17 cellular contexts compared by ENCODE assay signal in genomic region chr6:118899948-118900347, GRCh38. TPM values are rescaled to one million over a fixed set of nuclear protein-coding genes. Genes with fewer than 3 reads are reported as not detected.
DNase-seq lines count a peak whose midpoint lies in the region; ATAC-seq and TF ChIP-seq lines count a peak whose summit lies in the region.
"Had no signal": no experiment of that assay in that cellular context is flagged by ENCODE, and none has a peak within 500 bp of the region (broad histone marks: within the 10 kb centered on the region; RNA-seq: fewer than 3 reads in every experiment).

No MANE protein-coding gene starts in this region.

- no peaks in the 10 kb centered on the region for H3K27me3 ChIP-seq in DND-41 (ENCODE audit: insufficient read depth, low read length, poor library complexity)
- H3K27me3 ChIP-seq: dorsolateral prefrontal cortex had no signal

- H3K27me3 Mint-ChIP-seq in activated CD4-positive, alpha-beta memory T cell treated with anti-CD3 and anti-CD28 coated beads for 36 hours: no peaks in the 10 kb centered on the region
- no peaks in the 10 kb centered on the region for H3K27me3 Mint-ChIP-seq in activated CD4-positive, alpha-beta memory T cell treated with anti-CD3 and anti-CD28 coated beads, Interleukin-2, amount 10 ng/mL, durations not matched to agents 7 days and 5 days
- H3K27me3 Mint-ChIP-seq in activated T-helper 2 cell treated with anti-CD3 and anti-CD28 coated beads, Interferon-gamma antibody, Interleukin-2, Interleukin-4, amounts not matched to agents 10 μg/mL and 5 μg/mL and 100 μg/mL, durations not matched to agents 14 hours and 24 hours and 36 hours (ENCODE audit: low read depth): no peaks in the 10 kb centered on the region
- H3K27me3 Mint-ChIP-seq in mesothelial cell of epicardium (ENCODE audit: low read depth): no peaks in the 10 kb centered on the region

- intact Hi-C loops in activated CD4-positive, alpha-beta memory T cell treated with anti-CD3 and anti-CD28 coated beads for 36 hours (cut with micrococcal nuclease): loop anchor here (10.0 kb wide), 2 partner anchors 415 to 1415 kb away; partner anchors contain the start of gene DCBLD1
- intact Hi-C loops in activated T-helper 2 cell treated with anti-CD3 and anti-CD28 coated beads, Interferon-gamma antibody, Interleukin-2, Interleukin-4, amounts not matched to agents 10 μg/mL and 5 μg/mL and 100 μg/mL, durations not matched to agents 14 hours and 24 hours and 36 hours (cut with micrococcal nuclease): loop anchor here (10.0 kb wide), 2 partner anchors 415 to 615 kb away; no protein-coding TSS in a partner anchor
- intact Hi-C loops in cardiac septum (cut with DNase I): no loop called here

- CTCF ChIA-PET in activated CD4-positive, alpha-beta memory T cell treated with anti-CD3 and anti-CD28 coated beads for 36 hours (lab: Charles Lee): interaction anchor here (0.8 to 1.0 kb wide), 2 partner anchors 11 kb away, joined by 3 read pairs; no protein-coding TSS in a partner anchor
- CTCF ChIA-PET in activated CD4-positive, alpha-beta memory T cell treated with anti-CD3 and anti-CD28 coated beads, Interleukin-2, amount 10 ng/mL, durations not matched to agents 7 days and 5 days (lab: Charles Lee): interaction anchor here (0.5 kb wide), 1 partner anchor 28 kb away, joined by 3 read pairs; no protein-coding TSS in a partner anchor

- H3K4me3 Mint-ChIP-seq in activated CD4-positive, alpha-beta memory T cell treated with anti-CD3 and anti-CD28 coated beads for 36 hours: no peak overlapping the region
- no peak overlapping the region for H3K4me3 Mint-ChIP-seq in activated CD4-positive, alpha-beta memory T cell treated with anti-CD3 and anti-CD28 coated beads, Interleukin-2, amount 10 ng/mL, durations not matched to agents 7 days and 5 days
- H3K4me3 Mint-ChIP-seq in activated T-helper 2 cell treated with anti-CD3 and anti-CD28 coated beads, Interferon-gamma antibody, Interleukin-2, Interleukin-4, amounts not matched to agents 10 μg/mL and 5 μg/mL and 100 μg/mL, durations not matched to agents 14 hours and 24 hours and 36 hours (ENCODE audit: low read depth): no peak overlapping the region
- H3K4me3 Mint-ChIP-seq in mesothelial cell of epicardium: no peak overlapping the region

- H2AFZ ChIP-seq in DND-41 (ENCODE audit: low read depth, low read length): no peak overlapping the region

- no peak overlapping the region for H3K27ac ChIP-seq in DND-41 (ENCODE audit: low read length)
- no peak overlapping the region for H3K27ac ChIP-seq in substantia nigra (ENCODE audit: low read depth, low read length, poor library complexity, severe bottlenecking)
- H3K27ac ChIP-seq: SK-N-MC had no signal

- H3K27ac Mint-ChIP-seq in activated CD4-positive, alpha-beta memory T cell treated with anti-CD3 and anti-CD28 coated beads for 36 hours: peak overlapping the region; percentile 42
- no peak overlapping the region for H3K27ac Mint-ChIP-seq in activated CD4-positive, alpha-beta memory T cell treated with anti-CD3 and anti-CD28 coated beads, Interleukin-2, amount 10 ng/mL, durations not matched to agents 7 days and 5 days
- H3K27ac Mint-ChIP-seq in activated T-helper 2 cell treated with anti-CD3 and anti-CD28 coated beads, Interferon-gamma antibody, Interleukin-2, Interleukin-4, amounts not matched to agents 10 μg/mL and 5 μg/mL and 100 μg/mL, durations not matched to agents 14 hours and 24 hours and 36 hours: peak overlapping the region; percentile 24
- H3K27ac Mint-ChIP-seq in mesothelial cell of epicardium: peak overlapping the region; percentile 49

- no peaks in the 10 kb centered on the region for H3K9me3 ChIP-seq in DND-41 (ENCODE audit: insufficient read depth, low read length, severe bottlenecking)

- peaks cover 73% of the 10 kb centered on the region for H3K4me1 Mint-ChIP-seq in activated CD4-positive, alpha-beta memory T cell treated with anti-CD3 and anti-CD28 coated beads for 36 hours (ENCODE audit: low read depth)
- H3K4me1 Mint-ChIP-seq in activated CD4-positive, alpha-beta memory T cell treated with anti-CD3 and anti-CD28 coated beads, Interleukin-2, amount 10 ng/mL, durations not matched to agents 7 days and 5 days: peaks cover 69% of the 10 kb centered on the region
- peaks cover 60% of the 10 kb centered on the region for H3K4me1 Mint-ChIP-seq in activated T-helper 2 cell treated with anti-CD3 and anti-CD28 coated beads, Interferon-gamma antibody, Interleukin-2, Interleukin-4, amounts not matched to agents 10 μg/mL and 5 μg/mL and 100 μg/mL, durations not matched to agents 14 hours and 24 hours and 36 hours (ENCODE audit: low read depth)
- peaks cover 36% of the 10 kb centered on the region for H3K4me1 Mint-ChIP-seq in mesothelial cell of epicardium

- no peaks in the 10 kb centered on the region for H3K9me3 Mint-ChIP-seq in activated CD4-positive, alpha-beta memory T cell treated with anti-CD3 and anti-CD28 coated beads for 36 hours
- no peaks in the 10 kb centered on the region for H3K9me3 Mint-ChIP-seq in activated CD4-positive, alpha-beta memory T cell treated with anti-CD3 and anti-CD28 coated beads, Interleukin-2, amount 10 ng/mL, durations not matched to agents 7 days and 5 days
- no peaks in the 10 kb centered on the region for H3K9me3 Mint-ChIP-seq in activated T-helper 2 cell treated with anti-CD3 and anti-CD28 coated beads, Interferon-gamma antibody, Interleukin-2, Interleukin-4, amounts not matched to agents 10 μg/mL and 5 μg/mL and 100 μg/mL, durations not matched to agents 14 hours and 24 hours and 36 hours
- no peaks in the 10 kb centered on the region for H3K9me3 Mint-ChIP-seq in mesothelial cell of epicardium

- DNase-seq in activated CD4-positive, alpha-beta memory T cell treated with anti-CD3 and anti-CD28 coated beads for 36 hours: peak; percentile 37
- no peak for DNase-seq in activated CD4-positive, alpha-beta memory T cell treated with anti-CD3 and anti-CD28 coated beads, Interleukin-2, amount 10 ng/mL, durations not matched to agents 7 days and 5 days
- no peak for DNase-seq in DND-41
- DNase-seq in activated T-helper 2 cell treated with anti-CD3 and anti-CD28 coated beads, Interferon-gamma antibody, Interleukin-2, Interleukin-4, amounts not matched to agents 10 μg/mL and 5 μg/mL and 100 μg/mL, durations not matched to agents 14 hours and 24 hours and 36 hours (ENCODE audit: low spot score): no peak
- DNase-seq in mesothelial cell of epicardium (ENCODE audit: low spot score in 2 of 2, unreplicated experiment in 2 of 2): no peak
- no peak for DNase-seq in cardiac septum (ENCODE audit: low spot score)
- no peak for DNase-seq in substantia nigra (lab: John Stamatoyannopoulos, UW)
- no peak for DNase-seq in NCI-H748 treated with DMSO at 0.1 percent for 48 hours (lab: John Stamatoyannopoulos, UW)
- DNase-seq: ACHN, COR-L47, dorsolateral prefrontal cortex, HCEC 1CT, hypothalamus, left colon, NCI-H1105, NCI-H226 had no signal

- peaks cover 99% of the 10 kb centered on the region for H3K79me2 ChIP-seq in DND-41 (ENCODE audit: insufficient read depth, low read length)

- peaks cover 31% of the 10 kb centered on the region for H3K36me3 Mint-ChIP-seq in activated CD4-positive, alpha-beta memory T cell treated with anti-CD3 and anti-CD28 coated beads for 36 hours
- H3K36me3 Mint-ChIP-seq in activated CD4-positive, alpha-beta memory T cell treated with anti-CD3 and anti-CD28 coated beads, Interleukin-2, amount 10 ng/mL, durations not matched to agents 7 days and 5 days (ENCODE audit: low read depth): peaks cover 69% of the 10 kb centered on the region
- H3K36me3 Mint-ChIP-seq in activated T-helper 2 cell treated with anti-CD3 and anti-CD28 coated beads, Interferon-gamma antibody, Interleukin-2, Interleukin-4, amounts not matched to agents 10 μg/mL and 5 μg/mL and 100 μg/mL, durations not matched to agents 14 hours and 24 hours and 36 hours (ENCODE audit: low read depth): peaks cover 71% of the 10 kb centered on the region
- peaks cover 21% of the 10 kb centered on the region for H3K36me3 Mint-ChIP-seq in mesothelial cell of epicardium

- no peak overlapping the region for H3K4me3 ChIP-seq in DND-41 (ENCODE audit: low read depth in 1 of 2, low read length in 2 of 2)
- H3K4me3 ChIP-seq: SK-N-MC had no signal

- TF ChIP-seq CTCF in DND-41 (IDR thresholded peaks at IDR 0.05; ENCODE audit: borderline replicate concordance, extremely low read depth, low read length, poor library complexity, severe bottlenecking): no peak
- no peak for TF ChIP-seq CTCF in mesothelial cell of epicardium (IDR thresholded peaks at IDR 0.05; ENCODE audit: unreplicated experiment)

- peaks cover 51% of the 10 kb centered on the region for H3K4me1 ChIP-seq in DND-41 (ENCODE audit: insufficient read depth, low read length)

- H4K20me1 ChIP-seq in DND-41 (ENCODE audit: insufficient read depth, low read length): peaks cover 45% of the 10 kb centered on the region

- H3K9ac ChIP-seq in DND-41 (ENCODE audit: low read depth, low read length): no peak overlapping the region

- peak overlapping the region; percentile 60; the same call in 1 of the 2 replicates for H3K4me2 ChIP-seq in DND-41 (ENCODE audit: insufficient read depth, low read length)

- POLR2A ChIA-PET in activated CD4-positive, alpha-beta memory T cell treated with anti-CD3 and anti-CD28 coated beads for 36 hours (lab: Charles Lee): no interaction called here
- POLR2A ChIA-PET in activated CD4-positive, alpha-beta memory T cell treated with anti-CD3 and anti-CD28 coated beads, Interleukin-2, amount 10 ng/mL, durations not matched to agents 7 days and 5 days (lab: Charles Lee): no interaction called here

- H3K36me3 ChIP-seq in DND-41 (ENCODE audit: insufficient read depth, low read length): peaks cover 72% of the 10 kb centered on the region

- ATAC-seq in DND-41 (ENCODE audit: insufficient read depth, low read depth): no peak
- ATAC-seq: left colon had no signal

RNA-seq across cellular contexts. Expression of gene ASF1A, which starts 6.0 kb away (rescaled TPM):
- total RNA-seq in activated CD4-positive, alpha-beta memory T cell treated with anti-CD3 and anti-CD28 coated beads for 36 hours: 10 to 100 TPM; 32.5 to 32.7 TPM
- total RNA-seq in activated CD4-positive, alpha-beta memory T cell treated with anti-CD3 and anti-CD28 coated beads, Interleukin-2, amount 10 ng/mL, durations not matched to agents 7 days and 5 days: 10 to 100 TPM; 55.7 to 59.8 TPM
- total RNA-seq in activated T-helper 2 cell treated with anti-CD3 and anti-CD28 coated beads, Interferon-gamma antibody, Interleukin-2, Interleukin-4, amounts not matched to agents 10 μg/mL and 5 μg/mL and 100 μg/mL, durations not matched to agents 14 hours and 24 hours and 36 hours: 33.9 and 34.1 TPM in 2 replicates
- total RNA-seq in mesothelial cell of epicardium (22.9 to 28.7 TPM (median 26.4 TPM) in 3 replicates), cardiac septum (18.8 TPM)

RNA-seq across cellular contexts. Expression of gene MCM9, which starts 35.0 kb away (rescaled TPM):
- total RNA-seq in activated CD4-positive, alpha-beta memory T cell treated with anti-CD3 and anti-CD28 coated beads for 36 hours: 10 to 100 TPM; 14.4 to 14.7 TPM
- 10 to 100 TPM; 14.8 to 15.7 TPM for total RNA-seq in activated CD4-positive, alpha-beta memory T cell treated with anti-CD3 and anti-CD28 coated beads, Interleukin-2, amount 10 ng/mL, durations not matched to agents 7 days and 5 days
- total RNA-seq in activated T-helper 2 cell treated with anti-CD3 and anti-CD28 coated beads, Interferon-gamma antibody, Interleukin-2, Interleukin-4, amounts not matched to agents 10 μg/mL and 5 μg/mL and 100 μg/mL, durations not matched to agents 14 hours and 24 hours and 36 hours: 18.6 and 21.1 TPM in 2 replicates
- 17.6 to 21.7 TPM (median 19.4 TPM) in 3 replicates for total RNA-seq in mesothelial cell of epicardium
- total RNA-seq in cardiac septum: 6.8 TPM
